In genomic region chr7:38660427-38661099, GRCh38 we compare ENCODE assay signal across 8 cellular contexts. TPM values are rescaled to one million over a fixed set of nuclear protein-coding genes. Genes with fewer than 3 reads are reported as not detected.
DNase-seq lines count a peak whose midpoint lies in the region; ATAC-seq and TF ChIP-seq lines count a peak whose summit lies in the region.

No MANE protein-coding gene starts in this region.

- no peaks in the 10 kb centered on the region for H3K4me1 Mint-ChIP-seq in activated CD4-positive, alpha-beta T cell treated with anti-CD3 and anti-CD28 coated beads, Interleukin-2, amount 10 ng/mL, durations not matched to agents 24 days and 14 days

- no peaks in the 10 kb centered on the region for H3K27me3 ChIP-seq in cardiac muscle cell

- H3K36me3 Mint-ChIP-seq in activated CD4-positive, alpha-beta T cell treated with anti-CD3 and anti-CD28 coated beads, Interleukin-2, amount 10 ng/mL, durations not matched to agents 24 days and 14 days (ENCODE audit: low read depth): no peaks in the 10 kb centered on the region

- no peak overlapping the region for H3K27ac Mint-ChIP-seq in activated CD4-positive, alpha-beta T cell treated with anti-CD3 and anti-CD28 coated beads, Interleukin-2, amount 10 ng/mL, durations not matched to agents 24 days and 14 days

- no peak overlapping the region for H3K4me3 Mint-ChIP-seq in activated CD4-positive, alpha-beta T cell treated with anti-CD3 and anti-CD28 coated beads, Interleukin-2, amount 10 ng/mL, durations not matched to agents 24 days and 14 days

- no peaks in the 10 kb centered on the region for H3K9me3 Mint-ChIP-seq in activated CD4-positive, alpha-beta T cell treated with anti-CD3 and anti-CD28 coated beads, Interleukin-2, amount 10 ng/mL, durations not matched to agents 24 days and 14 days

- no peak overlapping the region for H3K4me3 ChIP-seq in cardiac muscle cell

- no peak overlapping the region for H3K27ac ChIP-seq in cardiac muscle cell

- H3K4me1 ChIP-seq in cardiac muscle cell (ENCODE audit: low read depth): no peaks in the 10 kb centered on the region

- ATAC-seq in Right ventricle myocardium inferior (no peak), HG02571 (IDR thresholded peaks at IDR 0.05; ENCODE audit: unreplicated experiment) (peak; percentile 65), GM19324 (IDR thresholded peaks at IDR 0.05; ENCODE audit: low FRiP score, unreplicated experiment) (no peak)

- peak; percentile 88 for TF ChIP-seq CTCF in cardiac muscle cell (IDR thresholded peaks at IDR 0.05; ENCODE audit: low read depth, low read length)

- H3K27me3 Mint-ChIP-seq in activated CD4-positive, alpha-beta T cell treated with anti-CD3 and anti-CD28 coated beads, Interleukin-2, amount 10 ng/mL, durations not matched to agents 24 days and 14 days: peaks cover 19% of the 10 kb centered on the region

- no peaks in the 10 kb centered on the region for H3K36me3 ChIP-seq in cardiac muscle cell

- intact Hi-C loops in Right ventricle myocardium inferior (cut with DNase I): loop anchor here (5.0 kb wide), 1 partner anchor 263 kb away; no protein-coding TSS in a partner anchor
- intact Hi-C loops in cardiac septum (cut with DNase I): loop anchor here (1.0 to 5.0 kb wide), 2 partner anchors 208 to 262 kb away; no protein-coding TSS in a partner anchor
- intact Hi-C loops in activated CD4-positive, alpha-beta T cell treated with anti-CD3 and anti-CD28 coated beads, Interleukin-2, amount 10 ng/mL, durations not matched to agents 24 days and 14 days (cut with micrococcal nuclease): loop anchor here (1.0 kb wide), 1 partner anchor 262 kb away; no protein-coding TSS in a partner anchor

- DNase-seq in Right ventricle myocardium inferior (ENCODE audit: missing footprints) (peak; percentile 74), cardiac septum (ENCODE audit: low spot score) (no peak), NCI-H2029 (lab: John Stamatoyannopoulos, UW) (peak; percentile 52), cardiac muscle cell (ENCODE audit: low read depth in 1 of 2, low spot score in 1 of 2) (peak; percentile 57 to 74)
- DNase-seq in activated CD4-positive, alpha-beta T cell treated with anti-CD3 and anti-CD28 coated beads, Interleukin-2, amount 10 ng/mL, durations not matched to agents 24 days and 14 days: peak; percentile 72
- peak; percentile 37 for DNase-seq in stimulated activated CD4-positive, alpha-beta T cell treated with anti-CD3 and anti-CD28 coated beads, Interleukin-15, amount 100 ng/mL, for 24 hours

- no peaks in the 10 kb centered on the region for H3K9me3 ChIP-seq in cardiac muscle cell (ENCODE audit: low read depth)

RNA-seq across cellular contexts. Expression of gene AMPH, which starts 29.4 kb away (rescaled TPM):
- total RNA-seq in Right ventricle myocardium inferior: 2.4 TPM
- total RNA-seq in cardiac septum: 6.7 TPM
- total RNA-seq in activated CD4-positive, alpha-beta T cell treated with anti-CD3 and anti-CD28 coated beads, Interleukin-2, amount 10 ng/mL, durations not matched to agents 24 days and 14 days: not detected in 2 replicates
- 0.32 and 0.48 TPM in 2 replicates for total RNA-seq in cardiac muscle cell
- 0.26 and 1.4 TPM in 2 replicates for polyA plus RNA-seq in cardiac muscle cell
